ENCODE assay signal across 8 cellular contexts in genomic region chr12:109900752-109901580, GRCh38. TPM values are rescaled to one million over a fixed set of nuclear protein-coding genes. Genes with fewer than 3 reads are reported as not detected.
A peak's percentile ranks its signal among the peaks of the same experiment; 100 is the strongest.
DNase-seq lines count a peak whose midpoint lies in the region; TF ChIP-seq lines count a peak whose summit lies in the region.

No MANE protein-coding gene starts in this region.

- no peaks in the 10 kb centered on the region for H3K27me3 ChIP-seq in AG04450 (ENCODE audit: control insufficient read depth, insufficient read depth, low read length)
- H3K27me3 ChIP-seq in HUES64 (ENCODE audit: insufficient read depth, low read length) = peaks cover 95% of the 10 kb centered on the region
- no peaks in the 10 kb centered on the region for H3K27me3 ChIP-seq in adipocyte (replicated peaks; ENCODE audit: control insufficient read depth, insufficient read depth, low read length)
- no peaks in the 10 kb centered on the region for H3K27me3 ChIP-seq in stomach

- peak overlapping the region; percentile 83 for H3K4me3 ChIP-seq in AG04450 (ENCODE audit: low read depth, low read length)
- H3K4me3 ChIP-seq in HUES64 (ENCODE audit: low read length) = peak overlapping the region; percentile 71
- H3K4me3 ChIP-seq in adipocyte (ENCODE audit: low read length) = peak overlapping the region; percentile 99
- peak overlapping the region; percentile 75 to 84 (median 78) for H3K4me3 ChIP-seq in stomach

- no peak for TF ChIP-seq POLR2A in stomach (IDR thresholded peaks at IDR 0.05)

- POLR2A ChIA-PET in AG04450 (lab: Yijun Ruan, JAX) = interaction anchor here (0.5 to 1.2 kb wide), 2 partner anchors 13 to 28 kb away, joined by 3 to 8 read pairs; no protein-coding TSS in a partner anchor

- TF ChIP-seq EP300 in stomach (IDR thresholded peaks at IDR 0.05) = no peak

- H3K27ac ChIP-seq in AG04450 (ENCODE audit: low read depth, low read length) = peak overlapping the region; percentile 65
- H3K27ac ChIP-seq in HUES64 (ENCODE audit: low read depth, low read length) = peak overlapping the region; percentile 1; the same call in 1 of the 2 replicates
- H3K27ac ChIP-seq in stomach = peak overlapping the region; percentile 69 to 91 (median 81)

- H3K4me1 ChIP-seq in HUES64 (ENCODE audit: insufficient read depth, low read length) (peaks cover 17% of the 10 kb centered on the region; the same call in 1 of the 2 replicates), adipocyte (ENCODE audit: control insufficient read depth, insufficient read depth, low read length) (peaks cover 17% of the 10 kb centered on the region), stomach (peaks cover 23 to 31% (median 27%) of the 10 kb centered on the region in 4 donors)

- CTCF ChIA-PET in AG04450 (lab: Charles Lee) = interaction anchor here (0.5 to 2.4 kb wide), 6 partner anchors 11 to 679 kb away, joined by 3 to 10 read pairs (median 4); no protein-coding TSS in a partner anchor

- H3K36me3 ChIP-seq in HUES64 (ENCODE audit: insufficient read depth, low read length) (peaks cover 28% of the 10 kb centered on the region), adipocyte (ENCODE audit: control insufficient read depth, insufficient read depth, low read length, severe bottlenecking) (peaks cover 30% of the 10 kb centered on the region), stomach (peaks cover 32 to 34% (median 33%) of the 10 kb centered on the region in 4 donors)

- DNase-seq in AG04450 (ENCODE audit: low read depth, low spot score) = no peak
- DNase-seq in GM13976 (ENCODE audit: low spot score) = peak; percentile 58
- no peak for DNase-seq in adipocyte (ENCODE audit: low read depth)
- DNase-seq in iris pigment epithelial cell (ENCODE audit: low read depth) = peak; percentile 13
- no peak for DNase-seq in stomach
- no peak for DNase-seq in effector CD8-positive, alpha-beta T cell (lab: John Stamatoyannopoulos, UW)
- DNase-seq in NCI-H524 treated with DMSO at 0.1 percent for 48 hours (lab: John Stamatoyannopoulos, UW) = no peak

- WGBS in HUES64 = under 1% methylated on average over 16 of the region's 16 CpGs
- 2 to 4% (median 3%) methylated on average over 15 to 16 of the region's 16 CpGs for WGBS in stomach, 5 donors

- peak overlapping the region; percentile 83 for H3K9ac ChIP-seq in HUES64 (ENCODE audit: low read depth, low read length)
- H3K9ac ChIP-seq in adipocyte (ENCODE audit: low read length) = peak overlapping the region; percentile 94

- in situ Hi-C loops in GM13976 (cut with MboI; ENCODE audit: low sequenced_read_pairs, unreplicated experiment) = no loop called here

- intact Hi-C loops in stomach (cut with DNase I; ENCODE audit: low total_unique reads) = no loop called here

- H3K9me3 ChIP-seq in AG04450 (ENCODE audit: control insufficient read depth, insufficient read depth, low read length) (no peaks in the 10 kb centered on the region; the same call in 1 of the 2 replicates), HUES64 (ENCODE audit: insufficient read depth, low read depth, low read length) (no peaks in the 10 kb centered on the region), adipocyte (ENCODE audit: control insufficient read depth, low read length) (no peaks in the 10 kb centered on the region), stomach (no peaks in the 10 kb centered on the region)

- TF ChIP-seq CTCF in AG04450 (IDR thresholded peaks at IDR 0.05; ENCODE audit: low read depth, low read length) (no peak), GM13976 (IDR thresholded peaks at IDR 0.05; ENCODE audit: borderline replicate concordance, control extremely low read depth, extremely low read depth, insufficient read depth, missing control alignments) (no peak), stomach (IDR thresholded peaks at IDR 0.05) (no peak)

RNA-seq across cellular contexts. Expression of gene TCHP, which starts 0.9 kb away (rescaled TPM):
- 7.6 and 9.1 TPM in 2 replicates for polyA plus RNA-seq in AG04450 (2011; rRNA removed)
- polyA minus RNA-seq in AG04450 (2011; rRNA and poly(A)+ RNA removed) = 4.5 and 6.4 TPM in 2 replicates
- 10.7 TPM for polyA plus RNA-seq in HUES64 (2013, experiment 1 of 2)
- polyA plus RNA-seq in HUES64 (2013, experiment 2 of 2) = 13.9 TPM
- total RNA-seq in stomach = 10 to 100 TPM; 13.8 to 45.5 (median 28.3) TPM
- polyA plus RNA-seq in stomach = 10 to 100 TPM in 1 of 3 donors, 1 to 10 TPM in 2; 7.9 to 11.9 (median 8.8) TPM

RNA-seq across cellular contexts. Expression of gene GLTP, which starts 20.6 kb away (rescaled TPM):
- polyA plus RNA-seq in AG04450 (2011; rRNA removed) = 28.8 and 30.3 TPM in 2 replicates
- polyA minus RNA-seq in AG04450 (2011; rRNA and poly(A)+ RNA removed) = 63.5 and 102 TPM in 2 replicates
- 20.2 TPM for polyA plus RNA-seq in HUES64 (2013, experiment 1 of 2)
- 22.6 TPM for polyA plus RNA-seq in HUES64 (2013, experiment 2 of 2)
- 10 to 100 TPM; 26.4 to 93.6 (median 60.7) TPM for total RNA-seq in stomach
- 10 to 100 TPM; 28.0 to 80.7 (median 39.6) TPM for polyA plus RNA-seq in stomach

Comparison
In these comparisons a context has a peak if more than half of its experiments do, and no peak if none do; other contexts are left out.
1. DNase-seq: peak in GM13976 (single experiment) and iris pigment epithelial cell (single experiment); none in AG04450 (single experiment), adipocyte (single experiment), stomach (single experiment), effector CD8-positive, alpha-beta T cell (single experiment) and NCI-H524 treated with DMSO at 0.1 percent for 48 hours (single experiment).
2. H3K27ac ChIP-seq: peak in every context shown above with its lines; median percentile 81 in stomach; 65 in AG04450; 1 in HUES64.
3. Peak in every context shown above with its lines, with median percentiles within 50 percentile points of each other: H3K4me3 ChIP-seq.